Comparison of ENCODE assay signal across 9 cellular contexts in the genomic region with DNA sequence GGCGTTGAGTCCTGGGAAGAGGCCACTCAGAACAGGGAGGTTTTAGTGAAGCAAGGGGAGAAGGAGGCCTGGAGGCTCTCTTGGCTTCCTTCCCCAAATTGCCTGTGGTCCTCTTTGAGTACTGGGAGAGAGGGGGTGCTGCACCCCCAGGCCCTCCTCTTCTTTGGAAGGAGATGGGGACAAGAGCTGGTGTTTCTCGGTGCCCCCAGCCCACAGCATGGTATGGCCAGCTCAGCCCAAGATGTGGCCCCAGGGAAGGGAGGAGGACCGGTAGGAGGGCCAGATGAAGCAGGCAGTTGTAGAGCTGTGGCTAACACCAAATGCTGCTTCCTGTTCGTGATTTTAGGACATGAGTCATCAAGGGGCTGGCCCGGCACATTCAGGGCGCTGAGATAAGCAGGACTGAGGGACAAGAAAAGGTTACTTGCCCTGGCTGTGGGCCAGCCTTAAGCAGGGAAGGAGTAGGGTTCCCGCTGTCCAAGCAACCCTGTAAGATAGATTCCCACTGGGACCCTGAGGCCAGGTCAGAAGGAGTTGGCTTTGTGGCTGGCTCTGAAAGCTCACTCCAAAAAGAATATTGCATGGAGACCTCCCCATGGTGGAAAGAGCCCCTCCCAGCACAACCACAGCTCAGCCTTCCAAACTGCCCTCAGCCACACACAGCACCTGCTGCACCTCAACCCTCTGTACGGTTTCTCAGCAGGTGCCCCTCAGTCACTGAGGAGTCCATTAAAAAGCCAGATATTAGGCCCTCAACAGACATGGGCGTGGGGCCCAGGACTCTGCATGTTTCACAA. TPM values are rescaled to one million over a fixed set of nuclear protein-coding genes. Genes with fewer than 3 reads are reported as not detected.
A peak's percentile ranks its signal among the peaks of the same experiment; 100 is the strongest.
DNase-seq lines count a peak whose midpoint lies in the region; ATAC-seq and TF ChIP-seq lines count a peak whose summit lies in the region.
"Had no signal": no experiment of that assay in that cellular context is flagged by ENCODE, and none has a peak within 500 bp of the region (broad histone marks: within the 10 kb centered on the region; RNA-seq: fewer than 3 reads in every experiment).

No MANE protein-coding gene starts in this region.

- peaks cover 0 to 5% (median 0%) of the 10 kb centered on the region in 3 donors for H3K27me3 ChIP-seq in psoas muscle (ENCODE audit: insufficient read depth in 3 of 3, low read length in 2 of 3)
- H3K27me3 ChIP-seq in WERI-Rb-1 (ENCODE audit: insufficient read depth, low read depth, severe bottlenecking), result peaks cover 39% of the 10 kb centered on the region

- H3K4me3 Mint-ChIP-seq in activated T-cell treated with anti-CD3 and anti-CD28 coated beads, Interleukin-2, amount 50 U/mL, for 72 hours, result peak overlapping the region; percentile 38 to 70

- peak; percentile 44 for DNase-seq in DMS 273 (lab: John Stamatoyannopoulos, UW; ENCODE audit: unreplicated experiment)
- DNase-seq in DMS 273 treated with DMSO at 0.1 percent for 48 hours (lab: John Stamatoyannopoulos, UW), result no peak
- peak; percentile 65 for DNase-seq in OCI-LY7 (ENCODE audit: low spot score)
- peak; percentile 85 to 89 for DNase-seq in activated T-cell treated with anti-CD3 and anti-CD28 coated beads, Interleukin-2, amount 50 U/mL, for 72 hours
- peak; percentile 94 for DNase-seq in fibroblast of villous mesenchyme (ENCODE audit: low read depth)
- peak; percentile 86 to 91 for DNase-seq in psoas muscle
- no peak for DNase-seq in WERI-Rb-1

- WGBS in psoas muscle, 3 donors, result 22 to 32% (median 29%) methylated on average over 9 of the region's 9 CpGs

- no peaks in the 10 kb centered on the region for H3K79me2 ChIP-seq in OCI-LY7 (ENCODE audit: insufficient read depth, low read depth, low read length)

- H3K27me3 Mint-ChIP-seq in activated T-cell treated with anti-CD3 and anti-CD28 coated beads, Interleukin-2, amount 50 U/mL, for 72 hours (ENCODE audit: low read depth), result no peaks in the 10 kb centered on the region

- H3K9me3 ChIP-seq in OCI-LY7 (ENCODE audit: low read length), result no peaks in the 10 kb centered on the region
- no peaks in the 10 kb centered on the region for H3K9me3 ChIP-seq in psoas muscle
- H3K9me3 ChIP-seq in WERI-Rb-1 (ENCODE audit: severe bottlenecking), result no peaks in the 10 kb centered on the region

- H3K9me3 Mint-ChIP-seq in activated T-cell treated with anti-CD3 and anti-CD28 coated beads, Interleukin-2, amount 50 U/mL, for 72 hours, result peaks cover 0 to 1% of the 10 kb centered on the region in 2 donors

- BruUV-seq in OCI-LY7 (replicated peaks; lab: Mats Ljungman, UMichigan), result no TSS peak

- H2AFZ ChIP-seq in OCI-LY7 (ENCODE audit: low read length), result peak overlapping the region; percentile 27; the same call in 1 of the 2 replicates

- CTCF ChIA-PET in OCI-LY7 (lab: Charles Lee; ENCODE audit: unreplicated experiment), result interaction anchor here (0.6 to 1.1 kb wide), 2 partner anchors 8 to 13 kb away, joined by 3 to 4 read pairs; no protein-coding TSS in a partner anchor

- peak; percentile 90 for ATAC-seq in HG02938 (IDR thresholded peaks at IDR 0.05; ENCODE audit: unreplicated experiment)
- peak; percentile 83 to 84 for ATAC-seq in activated T-cell treated with anti-CD3 and anti-CD28 coated beads, Interleukin-2, amount 50 U/mL, for 72 hours (replicated peaks in 1 of 2)
- ATAC-seq in psoas muscle, result peak; percentile 85 to 93 (median 92)

- no peak overlapping the region for H3K4me3 ChIP-seq in OCI-LY7 (ENCODE audit: low read depth, low read length, poor library complexity, severe bottlenecking)
- H3K4me3 ChIP-seq in fibroblast of villous mesenchyme (ENCODE audit: low read depth, low read length), result no peak overlapping the region
- no peak overlapping the region for H3K4me3 ChIP-seq in psoas muscle
- no peak overlapping the region for H3K4me3 ChIP-seq in WERI-Rb-1 (ENCODE audit: low read depth, low read length)

- no peaks in the 10 kb centered on the region for H4K20me1 ChIP-seq in OCI-LY7 (ENCODE audit: insufficient read depth, low read length)

- TF ChIP-seq CTCF in OCI-LY7 (conservative IDR thresholded peaks at IDR 0.05; ENCODE audit: low read length), result no peak
- no peak for TF ChIP-seq CTCF in fibroblast of villous mesenchyme (IDR thresholded peaks at IDR 0.05; ENCODE audit: insufficient read depth, low read depth, low read length)
- no peak for TF ChIP-seq CTCF in psoas muscle (IDR thresholded peaks at IDR 0.05)
- TF ChIP-seq CTCF in WERI-Rb-1 (IDR thresholded peaks at IDR 0.05; ENCODE audit: low read depth, low read length), result no peak

- no peak overlapping the region for H3K27ac ChIP-seq in OCI-LY7 (ENCODE audit: low read depth, low read length, poor library complexity, severe bottlenecking)
- peak overlapping the region; percentile 54 for H3K27ac ChIP-seq in psoas muscle
- no peak overlapping the region for H3K27ac ChIP-seq in WERI-Rb-1
- H3K27ac ChIP-seq: 22Rv1 had no signal

- H3K4me1 ChIP-seq in OCI-LY7 (ENCODE audit: insufficient read depth, low read length, poor library complexity, severe bottlenecking), result peaks cover 38% of the 10 kb centered on the region
- peaks cover 18% of the 10 kb centered on the region for H3K4me1 ChIP-seq in psoas muscle

- no peaks in the 10 kb centered on the region for H3K9me2 ChIP-seq in OCI-LY7 (ENCODE audit: insufficient read depth, low read length)

- no peaks in the 10 kb centered on the region for H3K36me3 Mint-ChIP-seq in activated T-cell treated with anti-CD3 and anti-CD28 coated beads, Interleukin-2, amount 50 U/mL, for 72 hours (ENCODE audit: insufficient read depth in 2 of 2)

- H3K4me1 Mint-ChIP-seq in activated T-cell treated with anti-CD3 and anti-CD28 coated beads, Interleukin-2, amount 50 U/mL, for 72 hours (ENCODE audit: low read depth), result peaks cover 87% of the 10 kb centered on the region

- no peaks in the 10 kb centered on the region for H3K36me3 ChIP-seq in OCI-LY7 (ENCODE audit: insufficient read depth, low read length)
- no peaks in the 10 kb centered on the region for H3K36me3 ChIP-seq in psoas muscle (ENCODE audit: insufficient read depth in 1 of 2, low read depth in 1 of 2)
- H3K36me3 ChIP-seq in WERI-Rb-1, result no peaks in the 10 kb centered on the region

- intact Hi-C loops in OCI-LY7 (cut with micrococcal nuclease; ENCODE audit: unreplicated experiment) (no loop called here), psoas muscle (cut with DNase I) (no loop called here)

- POLR2A ChIA-PET in OCI-LY7 (lab: Charles Lee), result interaction anchor here (1.4 to 4.4 kb wide), 3 partner anchors 9 to 21 kb away, joined by 4 to 25 read pairs (median 6); no protein-coding TSS in a partner anchor

- H3K27ac Mint-ChIP-seq in activated T-cell treated with anti-CD3 and anti-CD28 coated beads, Interleukin-2, amount 50 U/mL, for 72 hours, result peak overlapping the region; percentile 74

- peak overlapping the region; percentile 21 for H3K4me2 ChIP-seq in OCI-LY7 (ENCODE audit: low read length)

RNA-seq across cellular contexts. Expression of a gene that starts 4.9 kb away (rescaled TPM):
- not detected in 2 replicates for total RNA-seq in OCI-LY7 (2014; rRNA removed; shearing (Covaris generic))
- not detected in 2 replicates for total RNA-seq in OCI-LY7 (2022)
- total RNA-seq in activated T-cell treated with anti-CD3 and anti-CD28 coated beads, Interleukin-2, amount 50 U/mL, for 72 hours, result 100 to 1,000 TPM in 1 of 2 donors, 10 to 100 TPM in 1; 95.4 to 130 TPM
- total RNA-seq in fibroblast of villous mesenchyme, result 8.7 and 25.9 TPM in 2 replicates
- total RNA-seq in psoas muscle, result 10 to 100 TPM in 1 of 4 donors, 1 to 10 TPM in 3; 7.5 to 12.8 (median 8.8) TPM
- polyA plus RNA-seq in psoas muscle, result 1 to 10 TPM; 5.1 to 7.6 (median 5.8) TPM

Comparison
In these comparisons a context has a peak if more than half of its experiments do, and no peak if none do; other contexts are left out.
1. DNase-seq: peak in DMS 273 (single experiment), OCI-LY7 (single experiment), activated T-cell treated with anti-CD3 and anti-CD28 coated beads, Interleukin-2, amount 50 U/mL, for 72 hours (2 of 2), fibroblast of villous mesenchyme (single experiment) and psoas muscle (2 of 2); none in DMS 273 treated with DMSO at 0.1 percent for 48 hours (single experiment) and WERI-Rb-1 (single experiment).
2. Peak in every context shown above with its lines, with median percentiles within 50 percentile points of each other: ATAC-seq.